ENCODE assay signal across 21 cellular contexts in the genomic region with DNA sequence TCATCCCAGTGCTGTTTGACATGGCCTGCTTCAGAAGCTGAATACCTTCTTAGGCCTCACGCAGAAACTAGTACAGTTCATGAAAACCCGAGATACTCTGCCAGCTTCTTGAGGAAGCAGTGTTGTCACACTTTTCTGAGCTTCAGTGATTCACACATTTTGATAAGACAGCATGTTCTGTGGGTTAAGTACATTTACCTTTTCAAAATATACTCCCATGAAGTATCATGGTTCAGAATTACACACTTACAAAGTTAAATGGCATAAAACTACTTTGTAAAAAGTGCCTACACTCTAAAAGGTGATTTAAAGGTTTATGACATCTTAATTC.
"Had no signal": no experiment of that assay in that cellular context is flagged by ENCODE, and none has a peak within 500 bp of the region (broad histone marks: within the 10 kb centered on the region; RNA-seq: fewer than 3 reads in every experiment).

No MANE protein-coding gene starts in this region.

- H3K27ac Mint-ChIP-seq: naive thymus-derived CD4-positive, alpha-beta T cell had no signal

- H3K27me3 ChIP-seq: gastroesophageal sphincter, sigmoid colon, suprapubic skin, thyroid gland, upper lobe of left lung, uterus had no signal

- H3K27ac ChIP-seq: gastroesophageal sphincter, psoas muscle, sigmoid colon, skin epidermis, suprapubic skin, thyroid gland, upper lobe of left lung, uterus had no signal

- H3K4me1 ChIP-seq: gastroesophageal sphincter, psoas muscle, suprapubic skin, thyroid gland, upper lobe of left lung, uterus had no signal

- H3K9me3 Mint-ChIP-seq: naive thymus-derived CD4-positive, alpha-beta T cell; nephron progenitor cell had no signal

- H3K36me3 Mint-ChIP-seq: naive thymus-derived CD4-positive, alpha-beta T cell had no signal

- H3K36me3 ChIP-seq: gastroesophageal sphincter, sigmoid colon, suprapubic skin, thyroid gland, upper lobe of left lung, uterus had no signal

- H3K4me3 Mint-ChIP-seq: naive thymus-derived CD4-positive, alpha-beta T cell; nephron progenitor cell had no signal

- H3K4me1 Mint-ChIP-seq: nephron progenitor cell had no signal

- H3K9me3 ChIP-seq: gastroesophageal sphincter, psoas muscle, sigmoid colon, suprapubic skin, thyroid gland, upper lobe of left lung, uterus had no signal

- ATAC-seq: esophagus mucosa; gastroesophageal sphincter; left lobe of liver; naive thymus-derived CD4-positive, alpha-beta T cell; psoas muscle had no signal

- DNase-seq: cerebellar nuclear complex; effector CD4-positive, alpha-beta T cell; foreskin fibroblast; glutamatergic neuron; kidney glomerular epithelial cell; mammary epithelial cell; naive thymus-derived CD4-positive, alpha-beta T cell; nephron progenitor cell; psoas muscle; sigmoid colon; stimulated activated CD4-positive, alpha-beta T cell treated with anti-CD3 and anti-CD28 coated beads, Interleukin-2, amount 100 ng/mL, for 48 hours; stimulated activated naive CD4-positive, alpha-beta T cell treated with Interleukin-2 at 50 U/mL for 16 hours; thyroid gland; upper lobe of left lung; uterus had no signal

- H3K4me3 ChIP-seq: coronary artery, gastroesophageal sphincter, psoas muscle, sigmoid colon, skin epidermis, suprapubic skin, thyroid gland, upper lobe of left lung, uterus had no signal
